18 cellular contexts compared by ENCODE assay signal in the genomic region with DNA sequence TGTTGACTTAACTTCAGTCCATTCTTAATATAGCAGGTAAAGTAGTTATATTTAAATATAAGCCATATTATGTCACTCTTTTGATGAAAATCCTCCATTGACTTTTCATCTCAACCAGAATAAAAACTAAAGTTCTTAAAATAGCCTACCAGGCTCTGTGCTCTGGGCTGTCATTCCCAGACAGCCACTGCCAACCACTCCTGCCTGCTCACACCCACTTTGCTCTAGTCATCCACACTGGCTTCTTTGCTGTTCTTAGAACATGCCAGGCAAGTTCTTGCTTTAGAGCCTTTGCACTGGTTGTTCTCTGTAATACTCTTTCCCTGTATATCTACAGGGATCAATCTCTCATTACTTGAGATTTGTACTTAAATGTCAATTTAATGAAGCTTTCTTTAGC.
A peak's percentile ranks its signal among the peaks of the same experiment; 100 is the strongest.
DNase-seq lines count a peak whose midpoint lies in the region; ATAC-seq and TF ChIP-seq lines count a peak whose summit lies in the region.
"Had no signal": no experiment of that assay in that cellular context is flagged by ENCODE, and none has a peak within 500 bp of the region (broad histone marks: within the 10 kb centered on the region; RNA-seq: fewer than 3 reads in every experiment).

No MANE protein-coding gene starts in this region.

- TF ChIP-seq CTCF in brain (conservative IDR thresholded peaks at IDR 0.05) (no peak), endodermal cell (conservative IDR thresholded peaks at IDR 0.05) (no peak)

- H3K36me3 Mint-ChIP-seq in brain (peaks cover 2% of the 10 kb centered on the region), endodermal cell (ENCODE audit: low read depth) (no peaks in the 10 kb centered on the region)
- peaks cover 26% of the 10 kb centered on the region for H3K36me3 Mint-ChIP-seq in stimulated activated memory B cell treated with anti-CD40 and anti-IgM and Interleukin-4, amounts not matched to agents 10 μg/mL and 1 μg/mL and 100 μg/mL, for 72 hours
- H3K36me3 Mint-ChIP-seq: natural killer cell had no signal

- H3K9ac ChIP-seq in endodermal cell (ENCODE audit: extremely low read depth, low read length, poor library complexity, severe bottlenecking): no peak overlapping the region

- H3K4me3 Mint-ChIP-seq in brain: peak overlapping the region in 1 of 5 experiments; percentile 23
- H3K4me3 Mint-ChIP-seq in stimulated activated memory B cell treated with anti-CD40 and anti-IgM and Interleukin-4, amounts not matched to agents 10 μg/mL and 1 μg/mL and 100 μg/mL, for 72 hours: no peak overlapping the region
- H3K4me3 Mint-ChIP-seq in endodermal cell: no peak overlapping the region
- H3K4me3 Mint-ChIP-seq: natural killer cell had no signal

- no peaks in the 10 kb centered on the region for H3K27me3 Mint-ChIP-seq in brain
- no peaks in the 10 kb centered on the region for H3K27me3 Mint-ChIP-seq in stimulated activated memory B cell treated with anti-CD40 and anti-IgM and Interleukin-4, amounts not matched to agents 10 μg/mL and 1 μg/mL and 100 μg/mL, for 72 hours
- no peaks in the 10 kb centered on the region for H3K27me3 Mint-ChIP-seq in endodermal cell (ENCODE audit: insufficient read depth)

- peak overlapping the region in 4 of 5 experiments; percentile 18 to 78 (median 66) for H3K27ac Mint-ChIP-seq in brain
- H3K27ac Mint-ChIP-seq in stimulated activated memory B cell treated with anti-CD40 and anti-IgM and Interleukin-4, amounts not matched to agents 10 μg/mL and 1 μg/mL and 100 μg/mL, for 72 hours: peak overlapping the region; percentile 10
- no peak overlapping the region for H3K27ac Mint-ChIP-seq in endodermal cell
- H3K27ac Mint-ChIP-seq: natural killer cell had no signal

- H3K27ac ChIP-seq in endodermal cell (ENCODE audit: low read depth, low read length): no peak overlapping the region
- H3K27ac ChIP-seq: A549, adrenal gland, suprapubic skin had no signal

- no peaks in the 10 kb centered on the region for H3K36me3 ChIP-seq in endodermal cell (ENCODE audit: control insufficient read depth, insufficient read depth, low read length)
- H3K36me3 ChIP-seq: adrenal gland, HAP-1, suprapubic skin had no signal

- H3K4me1 ChIP-seq in endodermal cell (ENCODE audit: control insufficient read depth, insufficient read depth, low read length): no peaks in the 10 kb centered on the region
- H3K4me1 ChIP-seq: A549 had no signal

- H3K4me3 ChIP-seq in endodermal cell (ENCODE audit: low read length): no peak overlapping the region
- H3K4me3 ChIP-seq: A549, adrenal gland, dorsolateral prefrontal cortex, HAP-1, suprapubic skin had no signal

- H3K4me1 Mint-ChIP-seq in brain: peaks cover 62% of the 10 kb centered on the region
- peaks cover 40% of the 10 kb centered on the region for H3K4me1 Mint-ChIP-seq in stimulated activated memory B cell treated with anti-CD40 and anti-IgM and Interleukin-4, amounts not matched to agents 10 μg/mL and 1 μg/mL and 100 μg/mL, for 72 hours
- peaks cover 2% of the 10 kb centered on the region for H3K4me1 Mint-ChIP-seq in endodermal cell

- no peak for ATAC-seq in stimulated activated memory B cell treated with anti-CD40 and anti-IgM and Interleukin-4, amounts not matched to agents 10 μg/mL and 1 μg/mL and 100 μg/mL, for 72 hours
- ATAC-seq in HG02642 (IDR thresholded peaks at IDR 0.05; ENCODE audit: poor library complexity, unreplicated experiment): no peak
- ATAC-seq: A549, natural killer cell had no signal

- H3K9me3 ChIP-seq in endodermal cell (ENCODE audit: control insufficient read depth, low read length): no peaks in the 10 kb centered on the region
- H3K9me3 ChIP-seq: A549, adrenal gland, HAP-1, suprapubic skin had no signal

- peaks cover 0 to under 1% (median 0%) of the 10 kb centered on the region in 5 experiments for H3K9me3 Mint-ChIP-seq in brain
- H3K9me3 Mint-ChIP-seq in stimulated activated memory B cell treated with anti-CD40 and anti-IgM and Interleukin-4, amounts not matched to agents 10 μg/mL and 1 μg/mL and 100 μg/mL, for 72 hours: no peaks in the 10 kb centered on the region
- H3K9me3 Mint-ChIP-seq in endodermal cell: no peaks in the 10 kb centered on the region
- H3K9me3 Mint-ChIP-seq: natural killer cell had no signal

- DNase-seq in NCI-H2171 treated with DMSO at 0.1 percent for 48 hours (lab: John Stamatoyannopoulos, UW) (peak; percentile 42), NCI-H2171 (lab: John Stamatoyannopoulos, UW) (no peak), iPS-NIHi11 (ENCODE audit: low spot score) (peak; percentile 11), NCI-H526 (lab: John Stamatoyannopoulos, UW) (no peak), endodermal cell (no peak)
- DNase-seq: activated CD4-positive, alpha-beta T cell treated with anti-CD3 and anti-CD28 coated beads for 1 hour; COR-L47; natural killer cell; NCI-H2029; small intestine had no signal

- no peaks in the 10 kb centered on the region for H3K27me3 ChIP-seq in endodermal cell (ENCODE audit: control insufficient read depth, insufficient read depth, low read length, poor library complexity, severe bottlenecking)
- H3K27me3 ChIP-seq: adrenal gland, dorsolateral prefrontal cortex, suprapubic skin had no signal

Comparison
In these comparisons a context has a peak if more than half of its experiments do, and no peak if none do; other contexts are left out.
1. DNase-seq: peak in NCI-H2171 treated with DMSO at 0.1 percent for 48 hours (single experiment) and iPS-NIHi11 (single experiment); none in NCI-H2171 (single experiment), NCI-H526 (0 of 2) and endodermal cell (single experiment).